Comparison of ENCODE assay signal across 12 cellular contexts in the genomic region with DNA sequence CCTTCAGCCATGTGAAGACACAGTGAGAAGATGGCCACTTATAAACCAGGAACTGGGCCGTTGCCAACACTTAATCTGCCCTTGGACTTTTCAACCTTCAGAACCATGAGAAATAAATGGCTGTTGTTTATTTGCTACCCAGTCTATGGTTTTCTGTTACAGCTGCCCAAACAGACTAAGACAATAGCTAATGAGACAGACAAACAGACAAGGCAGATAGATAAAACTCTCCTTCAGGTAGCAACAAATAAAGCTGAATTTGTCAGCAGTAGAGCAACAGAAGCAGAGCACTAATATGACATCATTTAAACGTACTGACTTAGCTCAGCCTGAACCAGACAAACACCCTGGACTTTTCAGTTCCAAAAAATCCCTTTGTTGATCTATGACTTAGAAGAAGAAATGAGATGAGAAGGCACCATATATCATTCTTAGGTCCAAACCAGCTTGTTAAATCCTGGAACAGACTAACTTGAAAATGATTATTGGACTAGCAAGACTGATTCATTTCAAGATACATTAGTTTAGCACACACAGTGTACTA.
DNase-seq lines count a peak whose midpoint lies in the region; TF ChIP-seq lines count a peak whose summit lies in the region.
"Had no signal": no experiment of that assay in that cellular context is flagged by ENCODE, and none has a peak within 500 bp of the region (broad histone marks: within the 10 kb centered on the region; RNA-seq: fewer than 3 reads in every experiment).

No MANE protein-coding gene starts in this region.

- CTCF ChIA-PET in HEK293 (lab: Yijun Ruan, JAX): no interaction called here

- no peaks in the 10 kb centered on the region for H3K9me3 ChIP-seq in HEK293 (ENCODE audit: control insufficient read depth, insufficient read depth, low read depth, low read length)

- no peak for TF ChIP-seq CTCF in HEK293 (tag by site-specific recombination; IDR thresholded peaks at IDR 0.05)

- peaks cover 3% of the 10 kb centered on the region; the same call in 1 of the 2 replicates for H3K4me1 ChIP-seq in HEK293 (ENCODE audit: control insufficient read depth, insufficient read depth, low read length)
- H3K4me1 ChIP-seq: foreskin keratinocyte had no signal

- DNase-seq in COR-L47 (lab: John Stamatoyannopoulos, UW) (peak; percentile 78), NCI-H345 treated with DMSO at 0.1 percent for 48 hours (lab: John Stamatoyannopoulos, UW; ENCODE audit: unreplicated experiment) (peak; percentile 68), iris pigment epithelial cell (ENCODE audit: low read depth) (peak; percentile 58), activated gamma-delta T cell treated with Interleukin-2 at 50 U/mL for 16 hours (no peak), GM19238 (ENCODE audit: insufficient read length, low spot score) (no peak), D341Med (ENCODE audit: low spot score) (no peak)
- no peak for DNase-seq in stimulated activated CD4-positive, alpha-beta T cell treated with anti-CD3 and anti-CD28 coated beads, Interleukin-15, amount 100 ng/mL, for 24 hours
- DNase-seq: foreskin keratinocyte; GOT3; NCI-H2227 treated with DMSO at 0.1 percent for 48 hours; stimulated activated CD8-positive, alpha-beta memory T cell treated with anti-CD3 and anti-CD28 coated beads, Interleukin-4, amount 100 ng/mL, for 48 hours had no signal

- peak overlapping the region; percentile 28; the same call in 1 of the 2 replicates for H3K27ac ChIP-seq in HEK293 (ENCODE audit: extremely low read depth, low read depth, low read length)
- H3K27ac ChIP-seq: foreskin keratinocyte had no signal

- H3K36me3 ChIP-seq in HEK293 (ENCODE audit: control insufficient read depth in 2 of 2, insufficient read depth in 1 of 2, low read length in 2 of 2): peaks cover 0 to 4% of the 10 kb centered on the region in 2 experiments; a peak in 2 of 3 replicates

- POLR2A ChIA-PET in HEK293 (lab: Yijun Ruan, JAX): no interaction called here

- no peak overlapping the region for H3K4me3 ChIP-seq in HEK293 (ENCODE audit: low read depth, low read length)

TF ChIP-seq in HEK293, 187 proteins besides CTCF, POLR2A, EP300 and RAD21:
- TF ChIP-seq ZNF239 (tag by site-specific recombination; IDR thresholded peaks at IDR 0.05) (no peak), BCL11A (tag by site-specific recombination; IDR thresholded peaks at IDR 0.05; ENCODE audit: low read depth) (no peak), TRIM28 (IDR thresholded peaks at IDR 0.05; ENCODE audit: borderline replicate concordance, low read length) (0 out of 2 replicates have a peak, but pooled peaks have one; percentile 21), ZNF510 (tag by site-specific recombination; IDR thresholded peaks at IDR 0.05; ENCODE audit: insufficient replicate concordance) (peak; percentile 4), OSR2 (tag by site-specific recombination; IDR thresholded peaks at IDR 0.05) (peak; percentile 77), ZNF629 (tag by site-specific recombination; IDR thresholded peaks at IDR 0.05) (peak; percentile 56; the same call in 1 of the 2 replicates)
- TF ChIP-seq, protein P1, sequence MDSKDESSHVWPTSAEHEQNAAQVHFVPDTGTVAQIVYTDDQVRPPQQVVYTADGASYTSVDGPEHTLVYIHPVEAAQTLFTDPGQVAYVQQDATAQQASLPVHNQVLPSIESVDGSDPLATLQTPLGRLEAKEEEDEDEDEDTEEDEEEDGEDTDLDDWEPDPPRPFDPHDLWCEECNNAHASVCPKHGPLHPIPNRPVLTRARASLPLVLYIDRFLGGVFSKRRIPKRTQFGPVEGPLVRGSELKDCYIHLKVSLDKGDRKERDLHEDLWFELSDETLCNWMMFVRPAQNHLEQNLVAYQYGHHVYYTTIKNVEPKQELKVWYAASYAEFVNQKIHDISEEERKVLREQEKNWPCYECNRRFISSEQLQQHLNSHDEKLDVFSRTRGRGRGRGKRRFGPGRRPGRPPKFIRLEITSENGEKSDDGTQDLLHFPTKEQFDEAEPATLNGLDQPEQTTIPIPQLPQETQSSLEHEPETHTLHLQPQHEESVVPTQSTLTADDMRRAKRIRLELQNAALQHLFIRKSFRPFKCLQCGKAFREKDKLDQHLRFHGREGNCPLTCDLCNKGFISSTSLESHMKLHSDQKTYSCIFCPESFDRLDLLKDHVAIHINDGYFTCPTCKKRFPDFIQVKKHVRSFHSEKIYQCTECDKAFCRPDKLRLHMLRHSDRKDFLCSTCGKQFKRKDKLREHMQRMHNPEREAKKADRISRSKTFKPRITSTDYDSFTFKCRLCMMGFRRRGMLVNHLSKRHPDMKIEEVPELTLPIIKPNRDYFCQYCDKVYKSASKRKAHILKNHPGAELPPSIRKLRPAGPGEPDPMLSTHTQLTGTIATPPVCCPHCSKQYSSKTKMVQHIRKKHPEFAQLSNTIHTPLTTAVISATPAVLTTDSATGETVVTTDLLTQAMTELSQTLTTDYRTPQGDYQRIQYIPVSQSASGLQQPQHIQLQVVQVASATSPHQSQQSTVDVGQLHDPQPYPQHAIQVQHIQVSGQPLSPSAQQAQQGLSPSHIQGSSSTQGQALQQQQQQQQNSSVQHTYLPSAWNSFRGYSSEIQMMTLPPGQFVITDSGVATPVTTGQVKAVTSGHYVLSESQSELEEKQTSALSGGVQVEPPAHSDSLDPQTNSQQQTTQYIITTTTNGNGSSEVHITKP (tag by site-specific recombination; IDR thresholded peaks at IDR 0.05): peak; percentile 34; the same call in 1 of the 2 replicates
- TF ChIP-seq, protein P2, sequence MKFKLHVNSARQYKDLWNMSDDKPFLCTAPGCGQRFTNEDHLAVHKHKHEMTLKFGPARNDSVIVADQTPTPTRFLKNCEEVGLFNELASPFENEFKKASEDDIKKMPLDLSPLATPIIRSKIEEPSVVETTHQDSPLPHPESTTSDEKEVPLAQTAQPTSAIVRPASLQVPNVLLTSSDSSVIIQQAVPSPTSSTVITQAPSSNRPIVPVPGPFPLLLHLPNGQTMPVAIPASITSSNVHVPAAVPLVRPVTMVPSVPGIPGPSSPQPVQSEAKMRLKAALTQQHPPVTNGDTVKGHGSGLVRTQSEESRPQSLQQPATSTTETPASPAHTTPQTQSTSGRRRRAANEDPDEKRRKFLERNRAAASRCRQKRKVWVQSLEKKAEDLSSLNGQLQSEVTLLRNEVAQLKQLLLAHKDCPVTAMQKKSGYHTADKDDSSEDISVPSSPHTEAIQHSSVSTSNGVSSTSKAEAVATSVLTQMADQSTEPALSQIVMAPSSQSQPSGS (tag by site-specific recombination; IDR thresholded peaks at IDR 0.05; ENCODE audit: low read depth): peak; percentile 87
- TF ChIP-seq, protein P3, sequence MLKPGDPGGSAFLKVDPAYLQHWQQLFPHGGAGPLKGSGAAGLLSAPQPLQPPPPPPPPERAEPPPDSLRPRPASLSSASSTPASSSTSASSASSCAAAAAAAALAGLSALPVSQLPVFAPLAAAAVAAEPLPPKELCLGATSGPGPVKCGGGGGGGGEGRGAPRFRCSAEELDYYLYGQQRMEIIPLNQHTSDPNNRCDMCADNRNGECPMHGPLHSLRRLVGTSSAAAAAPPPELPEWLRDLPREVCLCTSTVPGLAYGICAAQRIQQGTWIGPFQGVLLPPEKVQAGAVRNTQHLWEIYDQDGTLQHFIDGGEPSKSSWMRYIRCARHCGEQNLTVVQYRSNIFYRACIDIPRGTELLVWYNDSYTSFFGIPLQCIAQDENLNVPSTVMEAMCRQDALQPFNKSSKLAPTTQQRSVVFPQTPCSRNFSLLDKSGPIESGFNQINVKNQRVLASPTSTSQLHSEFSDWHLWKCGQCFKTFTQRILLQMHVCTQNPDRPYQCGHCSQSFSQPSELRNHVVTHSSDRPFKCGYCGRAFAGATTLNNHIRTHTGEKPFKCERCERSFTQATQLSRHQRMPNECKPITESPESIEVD (tag by site-specific recombination; IDR thresholded peaks at IDR 0.05): peak; percentile 13; the same call in 1 of the 2 replicates

Comparison
In these comparisons a context has a peak if more than half of its experiments do, and no peak if none do; other contexts are left out.
1. DNase-seq: peak in COR-L47 (single experiment), NCI-H345 treated with DMSO at 0.1 percent for 48 hours (single experiment) and iris pigment epithelial cell (single experiment); none in activated gamma-delta T cell treated with Interleukin-2 at 50 U/mL for 16 hours (single experiment), GM19238 (single experiment), stimulated activated CD4-positive, alpha-beta T cell treated with anti-CD3 and anti-CD28 coated beads, Interleukin-15, amount 100 ng/mL, for 24 hours (single experiment) and D341Med (single experiment).